Comparison of ENCODE assay signal across 22 cellular contexts in the genomic region with DNA sequence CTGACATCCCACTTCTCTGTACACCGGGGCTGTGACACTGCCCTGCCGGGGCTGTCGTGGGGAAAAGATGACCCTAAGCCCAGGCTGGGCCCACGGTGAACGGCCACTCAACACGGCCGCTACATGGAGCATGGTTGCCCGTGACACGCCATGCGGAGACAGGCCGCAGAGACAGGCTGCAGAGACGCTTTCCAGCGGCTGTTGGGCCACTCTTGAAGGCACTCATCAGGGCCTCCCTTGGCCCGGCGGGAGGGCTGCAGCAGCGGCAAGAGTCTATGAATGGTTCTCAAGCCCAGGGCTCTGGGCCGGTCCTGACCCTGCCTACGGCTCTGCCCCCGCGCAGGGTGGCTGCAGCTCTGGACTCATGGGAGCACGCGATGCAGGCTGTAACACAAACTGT. TPM values are rescaled to one million over a fixed set of nuclear protein-coding genes. Genes with fewer than 3 reads are reported as not detected.
DNase-seq lines count a peak whose midpoint lies in the region; ATAC-seq and TF ChIP-seq lines count a peak whose summit lies in the region.
"Had no signal": no experiment of that assay in that cellular context is flagged by ENCODE, and none has a peak within 500 bp of the region (broad histone marks: within the 10 kb centered on the region; RNA-seq: fewer than 3 reads in every experiment).

No MANE protein-coding gene starts in this region.

- H3K27ac Mint-ChIP-seq in natural killer cell treated with Interleukin-12 subunit alpha and Interleukin-12 subunit beta and Interleukin-15 and Interleukin-18, amount 100 ng/mL, for 72 hours: no peak overlapping the region
- H3K27ac Mint-ChIP-seq in natural killer cell (no peak overlapping the region), neural progenitor cell (no peak overlapping the region)
- H3K27ac Mint-ChIP-seq in activated T-cell treated with anti-CD3 and anti-CD28 coated beads, Interleukin-2, amount 50 U/mL, for 24 hours: no peak overlapping the region

- peak overlapping the region; percentile 68 for H2AFZ ChIP-seq in neural progenitor cell (replicated peaks)

- intact Hi-C loops in natural killer cell (cut with micrococcal nuclease) (no loop called here), heart left ventricle (cut with DNase I) (loop anchor here in 1 of 10 donors (5.0 kb wide), 1 partner anchor 716 kb away; no protein-coding TSS in a partner anchor)

- no peak overlapping the region for H3K4me3 ChIP-seq in heart left ventricle
- H3K4me3 ChIP-seq in neural progenitor cell: no peak overlapping the region
- H3K4me3 ChIP-seq: Peyer's patch, SJSA1 had no signal

- no peak for TF ChIP-seq POLR2A in heart left ventricle (IDR thresholded peaks at IDR 0.05)

- H3K27me3 ChIP-seq in heart left ventricle (no peaks in the 10 kb centered on the region), neural progenitor cell (no peaks in the 10 kb centered on the region)
- H3K27me3 ChIP-seq: Peyer's patch, SJSA1 had no signal

- H3K4me1 Mint-ChIP-seq in natural killer cell treated with Interleukin-12 subunit alpha and Interleukin-12 subunit beta and Interleukin-15 and Interleukin-18, amount 100 ng/mL, for 72 hours (ENCODE audit: low read depth in 2 of 2): no peaks in the 10 kb centered on the region
- H3K4me1 Mint-ChIP-seq in natural killer cell: no peaks in the 10 kb centered on the region
- H3K4me1 Mint-ChIP-seq in neural progenitor cell: peaks cover 6% of the 10 kb centered on the region
- H3K4me1 Mint-ChIP-seq in activated T-cell treated with anti-CD3 and anti-CD28 coated beads, Interleukin-2, amount 50 U/mL, for 24 hours (ENCODE audit: low read depth): no peaks in the 10 kb centered on the region

- H4K20me1 ChIP-seq in neural progenitor cell (ENCODE audit: low read depth): no peaks in the 10 kb centered on the region

- no peaks in the 10 kb centered on the region for H3K79me2 ChIP-seq in neural progenitor cell (ENCODE audit: low read depth)

- no peak for TF ChIP-seq CTCF in natural killer cell (IDR thresholded peaks at IDR 0.05)
- no peak for TF ChIP-seq CTCF in heart left ventricle (IDR thresholded peaks at IDR 0.05)
- TF ChIP-seq CTCF in neural progenitor cell (IDR thresholded peaks at IDR 0.05): no peak

- no peaks in the 10 kb centered on the region for H3K9me3 Mint-ChIP-seq in natural killer cell treated with Interleukin-12 subunit alpha and Interleukin-12 subunit beta and Interleukin-15 and Interleukin-18, amount 100 ng/mL, for 72 hours
- H3K9me3 Mint-ChIP-seq in natural killer cell (no peaks in the 10 kb centered on the region), neural progenitor cell (no peaks in the 10 kb centered on the region)
- no peaks in the 10 kb centered on the region for H3K9me3 Mint-ChIP-seq in activated T-cell treated with anti-CD3 and anti-CD28 coated beads, Interleukin-2, amount 50 U/mL, for 24 hours

- 85 to 88% (median 87%) methylated on average over 13 to 22 of the region's 22 CpGs for WGBS in heart left ventricle, 4 donors

- H3K9ac ChIP-seq in neural progenitor cell: no peak overlapping the region
- H3K9ac ChIP-seq: KMS-11 had no signal

- no peak overlapping the region for H3K4me3 Mint-ChIP-seq in natural killer cell treated with Interleukin-12 subunit alpha and Interleukin-12 subunit beta and Interleukin-15 and Interleukin-18, amount 100 ng/mL, for 72 hours
- H3K4me3 Mint-ChIP-seq in natural killer cell (no peak overlapping the region), neural progenitor cell (no peak overlapping the region)
- H3K4me3 Mint-ChIP-seq in activated T-cell treated with anti-CD3 and anti-CD28 coated beads, Interleukin-2, amount 50 U/mL, for 24 hours: no peak overlapping the region

- DNase-seq in natural killer cell treated with Interleukin-12 subunit alpha and Interleukin-12 subunit beta and Interleukin-15 and Interleukin-18, amount 100 ng/mL, for 72 hours (ENCODE audit: low spot score): peak; percentile 50
- DNase-seq in natural killer cell: no peak
- peak in 2 of 5 donors; percentile 20 for DNase-seq in heart left ventricle
- DNase-seq in neural progenitor cell (ENCODE audit: low spot score): peak; percentile 49
- no peak for DNase-seq in islet precursor cell
- no peak for DNase-seq in activated T-cell treated with anti-CD3 and anti-CD28 coated beads, Interleukin-2, amount 50 U/mL, for 24 hours
- DNase-seq: 8988T, DMS 273 treated with DMSO at 0.1 percent for 48 hours, DMS79 treated with DMSO at 0.1 percent for 48 hours, GOT3, HCEC 1CT, NCI-H1105, NCI-H146, NCI-H2029, NCI-H2227 treated with DMSO at 0.1 percent for 48 hours, NCI-H510A, NCI-H748 treated with DMSO at 0.1 percent for 48 hours, Peyer's patch had no signal

- H3K4me1 ChIP-seq in heart left ventricle (peaks cover 0 to 36% (median 0%) of the 10 kb centered on the region in 12 donors), neural progenitor cell (no peaks in the 10 kb centered on the region)
- H3K4me1 ChIP-seq: Peyer's patch, SJSA1 had no signal

- no peaks in the 10 kb centered on the region for H3K27me3 Mint-ChIP-seq in natural killer cell treated with Interleukin-12 subunit alpha and Interleukin-12 subunit beta and Interleukin-15 and Interleukin-18, amount 100 ng/mL, for 72 hours
- H3K27me3 Mint-ChIP-seq in natural killer cell (ENCODE audit: low read depth in 2 of 2) (no peaks in the 10 kb centered on the region), neural progenitor cell (ENCODE audit: insufficient read depth, low read depth) (peaks cover 2% of the 10 kb centered on the region)
- no peaks in the 10 kb centered on the region for H3K27me3 Mint-ChIP-seq in activated T-cell treated with anti-CD3 and anti-CD28 coated beads, Interleukin-2, amount 50 U/mL, for 24 hours

- peaks cover 0 to 70% (median 25%) of the 10 kb centered on the region in 9 donors for H3K36me3 ChIP-seq in heart left ventricle
- no peaks in the 10 kb centered on the region for H3K36me3 ChIP-seq in neural progenitor cell
- H3K36me3 ChIP-seq: Peyer's patch, SJSA1 had no signal

- no peak overlapping the region for H3K4me2 ChIP-seq in neural progenitor cell
- H3K4me2 ChIP-seq: KMS-11 had no signal

- H3K27ac ChIP-seq in heart left ventricle (peak overlapping the region in 4 of 12 donors; percentile 17 to 75 (median 36)), neural progenitor cell (no peak overlapping the region)
- H3K27ac ChIP-seq: KMS-11, Peyer's patch, SJSA1 had no signal

- no peak for ATAC-seq in natural killer cell treated with Interleukin-12 subunit alpha and Interleukin-12 subunit beta and Interleukin-15 and Interleukin-18, amount 100 ng/mL, for 72 hours
- ATAC-seq in natural killer cell: no peak
- ATAC-seq in heart left ventricle: peak in 3 of 4 donors; percentile 7 to 25 (median 12)
- ATAC-seq in GM21390 (IDR thresholded peaks at IDR 0.05; ENCODE audit: unreplicated experiment): no peak
- no peak for ATAC-seq in GM18511 (IDR thresholded peaks at IDR 0.05; ENCODE audit: unreplicated experiment)

- H3K36me3 Mint-ChIP-seq in natural killer cell treated with Interleukin-12 subunit alpha and Interleukin-12 subunit beta and Interleukin-15 and Interleukin-18, amount 100 ng/mL, for 72 hours: no peaks in the 10 kb centered on the region
- H3K36me3 Mint-ChIP-seq in natural killer cell (no peaks in the 10 kb centered on the region), neural progenitor cell (no peaks in the 10 kb centered on the region)
- no peaks in the 10 kb centered on the region for H3K36me3 Mint-ChIP-seq in activated T-cell treated with anti-CD3 and anti-CD28 coated beads, Interleukin-2, amount 50 U/mL, for 24 hours (ENCODE audit: low read depth)

- peaks cover 3% of the 10 kb centered on the region for H3F3A ChIP-seq in neural progenitor cell (ENCODE audit: low read depth)

- no peaks in the 10 kb centered on the region for H3K9me3 ChIP-seq in heart left ventricle
- H3K9me3 ChIP-seq in neural progenitor cell (ENCODE audit: low read depth): no peaks in the 10 kb centered on the region
- H3K9me3 ChIP-seq: Peyer's patch, SJSA1 had no signal

RNA-seq across cellular contexts. Expression of a gene that starts 22.1 kb away (rescaled TPM):
- total RNA-seq in natural killer cell treated with Interleukin-12 subunit alpha and Interleukin-12 subunit beta and Interleukin-15 and Interleukin-18, amount 100 ng/mL, for 72 hours: 1 to 10 TPM; 1.8 to 1.9 TPM
- total RNA-seq in natural killer cell: under 1 TPM; 0.56 to 0.93 (median 0.72) TPM
- 100 to 1,000 TPM; 329 to 774 (median 572) TPM for total RNA-seq in heart left ventricle
- 100 to 1,000 TPM; 160 to 252 TPM for polyA plus RNA-seq in heart left ventricle
- 0.22 and 0.43 TPM in 2 replicates for total RNA-seq in neural progenitor cell (ENCODE audit: low replicate concordance)

RNA-seq across cellular contexts. Expression of a gene that starts 59.3 kb away (rescaled TPM):
- 10 to 100 TPM; 22.9 to 40.7 TPM for total RNA-seq in natural killer cell treated with Interleukin-12 subunit alpha and Interleukin-12 subunit beta and Interleukin-15 and Interleukin-18, amount 100 ng/mL, for 72 hours
- total RNA-seq in natural killer cell (10 to 100 TPM; 26.1 to 33.9 (median 27.1) TPM), heart left ventricle (100 to 1,000 TPM in 7 of 9 donors, 10 to 100 TPM in 2; 95.4 to 247 (median 159) TPM), neural progenitor cell (ENCODE audit: low replicate concordance) (17.4 and 23.8 TPM in 2 replicates)
- polyA plus RNA-seq in heart left ventricle: 10 to 100 TPM; 68.7 to 83.9 TPM

Comparison
In these comparisons a context has a peak if more than half of its experiments do, and no peak if none do; other contexts are left out.
1. DNase-seq: peak in natural killer cell treated with Interleukin-12 subunit alpha and Interleukin-12 subunit beta and Interleukin-15 and Interleukin-18, amount 100 ng/mL, for 72 hours (single experiment) and neural progenitor cell (single experiment); none in natural killer cell (single experiment), islet precursor cell (single experiment) and activated T-cell treated with anti-CD3 and anti-CD28 coated beads, Interleukin-2, amount 50 U/mL, for 24 hours (single experiment).
2. ATAC-seq: peak in heart left ventricle (3 of 4); none in natural killer cell treated with Interleukin-12 subunit alpha and Interleukin-12 subunit beta and Interleukin-15 and Interleukin-18, amount 100 ng/mL, for 72 hours (0 of 2), natural killer cell (0 of 3), GM21390 (single experiment) and GM18511 (single experiment).
3. RNA of a gene that starts 22.1 kb away (total RNA-seq): 329 to 774 TPM in heart left ventricle; 1.8 to 1.9 TPM in natural killer cell treated with Interleukin-12 subunit alpha and Interleukin-12 subunit beta and Interleukin-15 and Interleukin-18, amount 100 ng/mL, for 72 hours, 0.56 to 0.93 TPM in natural killer cell and 0.22 to 0.43 TPM in neural progenitor cell; every median in the first group is over 100 times any median in the second.